In genomic region chr22:22171357-22172218, GRCh38 we compare ENCODE assay signal across 10 cellular contexts.
DNase-seq lines count a peak whose midpoint lies in the region; ATAC-seq, FAIRE-seq and TF ChIP-seq lines count a peak whose summit lies in the region.
"Had no signal": no experiment of that assay in that cellular context is flagged by ENCODE, and none has a peak within 500 bp of the region (broad histone marks: within the 10 kb centered on the region; RNA-seq: fewer than 3 reads in every experiment).

No MANE protein-coding gene starts in this region.

- peak; percentile 92 to 96 for ATAC-seq in A549
- ATAC-seq in HG02678 (IDR thresholded peaks at IDR 0.05; ENCODE audit: unreplicated experiment) = no peak

- TF ChIP-seq EP300 in A549 (IDR thresholded peaks at IDR 0.05) = no peak

- intact Hi-C loops in posterior cingulate gyrus (cut with DNase I) = no loop called here

- 6% methylated on average over 6 of the region's 6 CpGs for WGBS in A549 (ENCODE audit: missing lambda C conversion rate)

- H3K4me2 ChIP-seq in A549 = no peak overlapping the region

- no peak overlapping the region for H3K27ac ChIP-seq in A549

- TF ChIP-seq POLR2A in A549 (IDR thresholded peaks at IDR 0.05; ENCODE audit: low read length) = no peak

- FAIRE-seq in A549 (lab: Jason Lieb, UNC) = no peak

- no peaks in the 10 kb centered on the region for H3K4me1 ChIP-seq in A549

- DNase-seq in A549 (ENCODE audit: low read depth in 1 of 2, low spot score in 1 of 2) = peak; percentile 31 to 52
- DNase-seq in RPMI7951 (ENCODE audit: low read depth) = peak; percentile 22
- peak; percentile 48 for DNase-seq in glomerular visceral epithelial cell (ENCODE audit: extremely low spot score)
- no peak for DNase-seq in posterior cingulate gyrus
- no peak for DNase-seq in activated naive CD4-positive, alpha-beta T cell treated with Interleukin-2 at 50 U/mL for 16 hours
- DNase-seq in NCI-H1694 (lab: John Stamatoyannopoulos, UW) = no peak
- DNase-seq: CD4-positive, alpha-beta T cell; NCI-H2171 had no signal

- POLR2A ChIA-PET in A549 (lab: Yijun Ruan, JAX) = no interaction called here

- H3K4me3 ChIP-seq in A549 (no peak overlapping the region), GM12875 (ENCODE audit: low read depth, low read length) (no peak overlapping the region)

- TF ChIP-seq CTCF in A549 (IDR thresholded peaks at IDR 0.05) (no peak; the same call in 2 of the 3 replicates), GM12875 (IDR thresholded peaks at IDR 0.05; ENCODE audit: borderline replicate concordance, insufficient read depth, low read depth, low read length) (peak; percentile 39; the same call in 1 of the 2 replicates)

- CTCF ChIA-PET in A549 (lab: Yijun Ruan, JAX) = interaction anchor here (0.5 to 1.9 kb wide), 13 partner anchors 9 to 344 kb away, joined by 3 to 6 read pairs (median 3); no protein-coding TSS in a partner anchor

- TF ChIP-seq RAD21 in A549 (conservative IDR thresholded peaks at IDR 0.05 in 1 of 2, IDR thresholded peaks at IDR 0.05 in 1 of 2) = peak in 1 of 2 experiments; percentile 34; a peak in 1 of 5 replicates

- no peaks in the 10 kb centered on the region for H3K9me3 ChIP-seq in A549

TF ChIP-seq in A549, 52 proteins besides CTCF, POLR2A, EP300 and RAD21:
- TF ChIP-seq JUNB (IDR thresholded peaks at IDR 0.05) = no peak
- TF ChIP-seq ZC3H11A (IDR thresholded peaks at IDR 0.05) = no peak
- TF ChIP-seq ESRRA (IDR thresholded peaks at IDR 0.05; ENCODE audit: borderline replicate concordance, low read length) = no peak
- no peak for TF ChIP-seq HOXA7 (CRISPR knock-in tag; IDR thresholded peaks at IDR 0.05)
- TF ChIP-seq BCL3 (IDR thresholded peaks at IDR 0.05) = no peak
- no peak for TF ChIP-seq SREBF2 (IDR thresholded peaks at IDR 0.05)
- no peak for TF ChIP-seq ZFP36 (IDR thresholded peaks at IDR 0.05; ENCODE audit: borderline replicate concordance, partially characterized antibody)
- no peak for TF ChIP-seq MAFK (IDR thresholded peaks at IDR 0.05; ENCODE audit: partially characterized antibody)
- TF ChIP-seq HEYL (CRISPR knock-in tag; IDR thresholded peaks at IDR 0.05) = no peak
- no peak for TF ChIP-seq HDAC2 (IDR thresholded peaks at IDR 0.05)
- no peak for TF ChIP-seq CHD4 (IDR thresholded peaks at IDR 0.05; ENCODE audit: borderline replicate concordance)

Comparison
In these comparisons a context has a peak if more than half of its experiments do, and no peak if none do; other contexts are left out.
1. DNase-seq: peak in A549 (2 of 2), RPMI7951 (single experiment) and glomerular visceral epithelial cell (single experiment); none in posterior cingulate gyrus (0 of 10), activated naive CD4-positive, alpha-beta T cell treated with Interleukin-2 at 50 U/mL for 16 hours (single experiment) and NCI-H1694 (single experiment).